Comparison of ENCODE assay signal across 21 cellular contexts in the genomic region with DNA sequence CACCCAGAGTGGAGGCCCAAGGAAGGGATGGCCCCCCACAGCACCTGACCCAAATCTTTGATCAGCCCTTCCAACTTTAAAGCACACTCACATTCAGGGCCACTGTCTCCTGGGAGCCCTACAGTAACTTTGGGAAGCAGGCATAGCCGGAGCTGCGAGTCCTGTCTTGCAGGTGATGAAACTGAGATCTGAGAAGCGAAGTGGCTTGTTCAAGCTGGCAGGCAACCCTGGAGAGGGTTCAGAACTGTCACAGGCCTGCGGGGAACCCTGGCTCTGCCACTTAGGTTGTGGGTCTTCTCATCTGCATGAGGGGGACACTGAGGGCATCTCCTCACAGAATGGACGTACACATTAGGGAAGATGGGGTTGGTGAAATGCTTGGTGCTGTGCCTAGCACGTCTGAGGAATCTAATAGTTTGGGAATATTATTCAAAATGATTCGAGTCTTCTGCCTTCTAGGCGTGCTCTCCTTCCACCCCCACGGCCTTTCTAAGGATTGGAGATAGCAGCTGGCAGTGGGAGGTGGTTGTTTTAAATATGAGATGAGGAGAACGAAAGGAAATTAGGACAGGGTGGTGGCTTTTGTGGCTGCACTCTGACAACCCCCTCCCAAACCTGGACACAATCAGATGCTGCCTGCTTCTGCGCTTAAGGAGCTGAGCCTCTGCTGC. TPM values are rescaled to one million over a fixed set of nuclear protein-coding genes. Genes with fewer than 3 reads are reported as not detected.
DNase-seq lines count a peak whose midpoint lies in the region; ATAC-seq, FAIRE-seq and TF ChIP-seq lines count a peak whose summit lies in the region.
"Had no signal": no experiment of that assay in that cellular context is flagged by ENCODE, and none has a peak within 500 bp of the region (broad histone marks: within the 10 kb centered on the region; RNA-seq: fewer than 3 reads in every experiment).

No MANE protein-coding gene starts in this region.

- CTCF ChIA-PET in H1 (lab: Charles Lee; ENCODE audit: partially characterized antibody): no interaction called here

- H3K4me3 ChIP-seq in RWPE2 (ENCODE audit: severe bottlenecking) (no peak overlapping the region), H1 (ENCODE audit: extremely low read depth in 1 of 4, insufficient read depth in 2 of 4, low read depth in 3 of 4, low read length in 4 of 4) (no peak overlapping the region), suprapubic skin (no peak overlapping the region)
- H3K4me3 ChIP-seq: GM12878 had no signal

- no peak overlapping the region for H3K4ac ChIP-seq in H1 (replicated peaks; ENCODE audit: insufficient read length, low read depth, low read length)

- peak; percentile 23; the same call in 1 of the 3 replicates for ATAC-seq in RWPE2 (ENCODE audit: low read depth)
- ATAC-seq: HCT116 had no signal

- no peaks in the 10 kb centered on the region for H3K4me1 ChIP-seq in RWPE2 (ENCODE audit: insufficient read depth, poor library complexity, severe bottlenecking)
- H3K4me1 ChIP-seq in H1 (replicated peaks in 1 of 4; ENCODE audit: control insufficient read depth in 3 of 4, insufficient read depth in 4 of 4, low read length in 3 of 4): peaks cover 0 to 4% (median 0%) of the 10 kb centered on the region in 4 experiments; a peak in 1 of 7 replicates
- H3K4me1 ChIP-seq in suprapubic skin: peaks cover 29% of the 10 kb centered on the region

- H2BK20ac ChIP-seq in H1 (ENCODE audit: low read length): no peak overlapping the region

- TF ChIP-seq CTCF in RWPE2 (IDR thresholded peaks at IDR 0.05; ENCODE audit: poor library complexity, severe bottlenecking) (no peak), H1 (IDR thresholded peaks at IDR 0.05; ENCODE audit: control extremely low read depth in 1 of 3, insufficient read depth in 1 of 3, low read depth in 1 of 3, low read length in 3 of 3) (no peak), suprapubic skin (IDR thresholded peaks at IDR 0.05) (no peak)

- H3K23me2 ChIP-seq in H1 (ENCODE audit: low read depth, low read length): peaks cover 6% of the 10 kb centered on the region; the same call in 1 of the 2 replicates

- POLR2A ChIA-PET in H1 (lab: Charles Lee; ENCODE audit: partially characterized antibody): interaction anchor here (1.6 kb wide), 1 partner anchor 10 kb away, joined by 3 read pairs; no protein-coding TSS in a partner anchor

- no peak overlapping the region for H2BK12ac ChIP-seq in H1 (ENCODE audit: low read depth, low read length)

- no peak overlapping the region for H3K14ac ChIP-seq in H1 (ENCODE audit: insufficient read length)

- H3K18ac ChIP-seq in H1 (ENCODE audit: extremely low read depth, low read length): no peak overlapping the region

- peaks cover 0 to 2% of the 10 kb centered on the region in 2 experiments for H4K20me1 ChIP-seq in H1 (replicated peaks in 1 of 2; ENCODE audit: control insufficient read depth in 1 of 2, insufficient read depth in 2 of 2, low read length in 2 of 2)

- no peak overlapping the region for H4K5ac ChIP-seq in H1 (ENCODE audit: insufficient read length, low read depth, low read length)

- no peak overlapping the region for H4K91ac ChIP-seq in H1 (replicated peaks; ENCODE audit: insufficient read length, low read length)

- H3K4me2 ChIP-seq in H1 (ENCODE audit: insufficient read depth in 1 of 2, low read depth in 2 of 2, low read length in 2 of 2): no peak overlapping the region

- H3K9ac ChIP-seq in H1 (replicated peaks in 1 of 4; ENCODE audit: extremely low read depth in 1 of 4, low read depth in 3 of 4, low read length in 3 of 4): no peak overlapping the region

- H2BK15ac ChIP-seq in H1 (ENCODE audit: low read length): no peak overlapping the region

- H3K36me3 ChIP-seq in RWPE2 (ENCODE audit: low read depth) (no peaks in the 10 kb centered on the region), H1 (ENCODE audit: control insufficient read depth in 2 of 4, insufficient read depth in 4 of 4, low read length in 3 of 4) (no peaks in the 10 kb centered on the region), suprapubic skin (peaks cover 11% of the 10 kb centered on the region)

- TF ChIP-seq POLR2A in H1 (IDR thresholded peaks at IDR 0.05; ENCODE audit: control extremely low read depth in 1 of 2, low read depth in 2 of 2, low read length in 2 of 2): no peak
- no peak for TF ChIP-seq POLR2A in suprapubic skin (IDR thresholded peaks at IDR 0.05)

- WGBS in H1 (ENCODE audit: extremely low coverage in 1 of 2, insufficient coverage in 1 of 2, insufficient read length in 1 of 2, insufficient replicate concordance in 2 of 2, low coverage in 1 of 2, low lambda C conversion rate in 2 of 2, missing lambda C conversion rate in 1 of 2), 2 experiments: 81% methylated on average over 11 of the region's 11 CpGs; no CpG with 5 or more reads in 1 of the 2 experiments
- 40% methylated on average over 8 of the region's 11 CpGs for WGBS in suprapubic skin

- no peak overlapping the region for H2AK5ac ChIP-seq in H1 (ENCODE audit: low read depth, low read length)

- no peaks in the 10 kb centered on the region for H3K79me1 ChIP-seq in H1 (ENCODE audit: low read depth, low read length)

- no peak overlapping the region for H3K56ac ChIP-seq in H1 (replicated peaks; ENCODE audit: insufficient read length, low read depth, low read length)

- TF ChIP-seq EP300 in H1 (IDR thresholded peaks at IDR 0.05; ENCODE audit: borderline replicate concordance in 1 of 2, low read depth in 2 of 2, low read length in 2 of 2) (no peak), suprapubic skin (IDR thresholded peaks at IDR 0.05) (no peak)

- no peaks in the 10 kb centered on the region for H3K9me3 ChIP-seq in RWPE2 (ENCODE audit: severe bottlenecking)
- no peaks in the 10 kb centered on the region for H3K9me3 ChIP-seq in H1 (ENCODE audit: insufficient read depth in 2 of 2, low read depth in 1 of 2, low read length in 1 of 2)
- H3K9me3 ChIP-seq in suprapubic skin: no peaks in the 10 kb centered on the region

- H3K23ac ChIP-seq in H1 (ENCODE audit: insufficient read length): no peak overlapping the region

- peak overlapping the region; percentile 28; the same call in 1 of the 2 replicates for H2BK5ac ChIP-seq in H1 (ENCODE audit: low read depth, low read length)

- H2BK120ac ChIP-seq in H1 (replicated peaks; ENCODE audit: low read depth, low read length): no peak overlapping the region

- no peak for FAIRE-seq in H1 (lab: Jason Lieb, UNC)
- FAIRE-seq: D721Med, GM12878, GM18507 had no signal

- H3K27me3 ChIP-seq in RWPE2 (ENCODE audit: insufficient read depth, poor library complexity, severe bottlenecking) (no peaks in the 10 kb centered on the region), H1 (replicated peaks in 1 of 4; ENCODE audit: control insufficient read depth in 3 of 4, extremely low read depth in 1 of 4, insufficient read depth in 3 of 4, low read length in 3 of 4) (no peaks in the 10 kb centered on the region; a peak in 1 of 7 replicates), suprapubic skin (no peaks in the 10 kb centered on the region)

- no peak for TF ChIP-seq RAD21 in H1 (IDR thresholded peaks at IDR 0.05 in 1 of 2, conservative IDR thresholded peaks at IDR 0.05 in 1 of 2; ENCODE audit: low read depth in 2 of 2, low read length in 2 of 2)

- H3K27ac ChIP-seq in RWPE2 (ENCODE audit: poor library complexity, severe bottlenecking) (no peak overlapping the region), H1 (ENCODE audit: low read depth, low read length) (no peak overlapping the region), suprapubic skin (peak overlapping the region; percentile 39)
- H3K27ac ChIP-seq: 22Rv1 had no signal

- H4K8ac ChIP-seq in H1 (ENCODE audit: extremely low read depth, insufficient read depth, low read length): no peak overlapping the region; the same call in 1 of the 2 replicates

- no peaks in the 10 kb centered on the region for H3K79me2 ChIP-seq in H1 (ENCODE audit: control insufficient read depth in 1 of 2, insufficient read depth in 2 of 2, low read length in 2 of 2)

- H2AFZ ChIP-seq in H1 (ENCODE audit: low read length): no peak overlapping the region

- DNase-seq in DMS79 treated with DMSO at 0.1 percent for 48 hours (lab: John Stamatoyannopoulos, UW) (peak; percentile 4), DMS79 (lab: John Stamatoyannopoulos, UW) (no peak), RWPE2 (ENCODE audit: low spot score) (no peak), H1 (ENCODE audit: low read depth in 1 of 2, low spot score in 2 of 2) (no peak), suprapubic skin (ENCODE audit: low spot score in 2 of 2) (no peak), medulla oblongata (ENCODE audit: extremely low spot score) (no peak), kidney glomerular epithelial cell (lab: John Stamatoyannopoulos, UW) (no peak)
- no peak for DNase-seq in activated T-cell treated with anti-CD3 and anti-CD28 coated beads, Interleukin-2, amount 50 U/mL, for 48 hours
- DNase-seq: CD8-positive, alpha-beta memory T cell; GDM1; KBM-7; NCI-H1436 treated with DMSO at 0.1 percent for 48 hours; NCI-H2029 treated with DMSO at 0.1 percent for 48 hours; NCI-H2227 treated with DMSO at 0.1 percent for 48 hours; NCI-H524 treated with DMSO at 0.1 percent for 48 hours; OCI-M1 had no signal

TF ChIP-seq in H1, 55 proteins besides CTCF, POLR2A, EP300 and RAD21 (continues in another document):
- TF ChIP-seq NRF1 (IDR thresholded peaks at IDR 0.05; ENCODE audit: low read depth, low read length): no peak

RNA-seq across cellular contexts. Expression of a gene that starts 18.8 kb away (rescaled TPM):
- total RNA-seq in H1 (2021; fragmentation: NEBNext Ultra II Directional; extraction: Animal tissue kit (Norgen Biotek cat#: 25700)): 10.5 and 11.7 TPM in 2 replicates
- polyA plus RNA-seq in H1 (2011; rRNA removed): 5.1 and 8.3 TPM in 2 replicates
- polyA plus RNA-seq in H1 (2011; cell fraction: cytosol; rRNA removed): 8.5 TPM
- polyA plus RNA-seq in H1 (2011; cell fraction: nucleus; rRNA removed): 20.5 TPM
- polyA plus RNA-seq in H1 (2012, experiment 1 of 2): 12.3 to 22.3 TPM (median 17.1 TPM) in 4 replicates
- polyA plus RNA-seq in H1 (2012, experiment 2 of 2): 9.0 TPM
- 11.5 TPM for polyA plus RNA-seq in H1 (2013, experiment 1 of 2)
- polyA plus RNA-seq in H1 (2013, experiment 2 of 2): 10.8 TPM
- polyA minus RNA-seq in H1 (2011; rRNA and poly(A)+ RNA removed): 9.8 and 10.0 TPM in 2 replicates
- polyA minus RNA-seq in H1 (2011; cell fraction: cytosol; rRNA and poly(A)+ RNA removed): 13.1 TPM
- 14.1 TPM for polyA minus RNA-seq in H1 (2011; cell fraction: nucleus; rRNA and poly(A)+ RNA removed)
- total RNA-seq in suprapubic skin: 100 to 1,000 TPM; 186 to 262 (median 232) TPM

RNA-seq across cellular contexts. Expression of a gene that starts 19.3 kb away (rescaled TPM):
- 7.8 and 8.8 TPM in 2 replicates for total RNA-seq in H1 (2021; fragmentation: NEBNext Ultra II Directional; extraction: Animal tissue kit (Norgen Biotek cat#: 25700))
- 14.0 and 23.4 TPM in 2 replicates for polyA plus RNA-seq in H1 (2011; rRNA removed)
- 17.7 TPM for polyA plus RNA-seq in H1 (2011; cell fraction: cytosol; rRNA removed)
- polyA plus RNA-seq in H1 (2011; cell fraction: nucleus; rRNA removed): 17.5 TPM
- polyA plus RNA-seq in H1 (2012, experiment 1 of 2): 7.9 to 11.2 TPM (median 10.6 TPM) in 4 replicates
- 12.6 TPM for polyA plus RNA-seq in H1 (2012, experiment 2 of 2)
- polyA plus RNA-seq in H1 (2013, experiment 1 of 2): 7.5 TPM
- 8.2 TPM for polyA plus RNA-seq in H1 (2013, experiment 2 of 2)
- polyA minus RNA-seq in H1 (2011; rRNA and poly(A)+ RNA removed): 6.9 and 7.1 TPM in 2 replicates
- polyA minus RNA-seq in H1 (2011; cell fraction: cytosol; rRNA and poly(A)+ RNA removed): 5.4 TPM
- polyA minus RNA-seq in H1 (2011; cell fraction: nucleus; rRNA and poly(A)+ RNA removed): 2.5 TPM
- 10 to 100 TPM; 21.8 to 27.7 (median 27.6) TPM for total RNA-seq in suprapubic skin

Comparison
In these comparisons a context has a peak if more than half of its experiments do, and no peak if none do; other contexts are left out.
1. RNA of a gene that starts 18.8 kb away (total RNA-seq): 186 to 262 TPM in suprapubic skin; 10.5 to 11.7 TPM in H1; every median in the first group is over 10 times any median in the second.